15 cellular contexts compared by ENCODE assay signal in genomic region chr2:168427451-168427850, GRCh38. TPM values are rescaled to one million over a fixed set of nuclear protein-coding genes. Genes with fewer than 3 reads are reported as not detected.
A peak's percentile ranks its signal among the peaks of the same experiment; 100 is the strongest.
DNase-seq lines count a peak whose midpoint lies in the region; TF ChIP-seq lines count a peak whose summit lies in the region.
"Had no signal": no experiment of that assay in that cellular context is flagged by ENCODE, and none has a peak within 500 bp of the region (broad histone marks: within the 10 kb centered on the region; RNA-seq: fewer than 3 reads in every experiment).

No MANE protein-coding gene starts in this region.

- H3K4me1 Mint-ChIP-seq in activated T-helper 1 cell treated with anti-CD3 and anti-CD28 coated beads, Interleukin-12 subunit alpha, Interleukin-12 subunit beta, Interleukin-2, Interleukin-4 antibody, amounts not matched to agents 30 ng/mL and 10 ng/mL and 1 ng/mL, durations not matched to agents 14 hours and 24 hours and 36 hours (ENCODE audit: low read depth), result peaks cover 39% of the 10 kb centered on the region

- H3K36me3 Mint-ChIP-seq in activated T-helper 1 cell treated with anti-CD3 and anti-CD28 coated beads, Interleukin-12 subunit alpha, Interleukin-12 subunit beta, Interleukin-2, Interleukin-4 antibody, amounts not matched to agents 30 ng/mL and 10 ng/mL and 1 ng/mL, durations not matched to agents 14 hours and 24 hours and 36 hours (ENCODE audit: low read depth), result peaks cover 8% of the 10 kb centered on the region

- no peak overlapping the region for H3K4me3 ChIP-seq in choroid plexus epithelial cell (ENCODE audit: low read depth, low read length)
- H3K4me3 ChIP-seq: SK-N-MC had no signal

- H3K27me3 Mint-ChIP-seq in activated T-helper 1 cell treated with anti-CD3 and anti-CD28 coated beads, Interleukin-12 subunit alpha, Interleukin-12 subunit beta, Interleukin-2, Interleukin-4 antibody, amounts not matched to agents 30 ng/mL and 10 ng/mL and 1 ng/mL, durations not matched to agents 14 hours and 24 hours and 36 hours (ENCODE audit: insufficient read depth), result peaks cover 4% of the 10 kb centered on the region

- intact Hi-C loops in activated T-helper 1 cell treated with anti-CD3 and anti-CD28 coated beads, Interleukin-12 subunit alpha, Interleukin-12 subunit beta, Interleukin-2, Interleukin-4 antibody, amounts not matched to agents 30 ng/mL and 10 ng/mL and 1 ng/mL, durations not matched to agents 14 hours and 24 hours and 36 hours (cut with micrococcal nuclease), result no loop called here

- H3K9me3 Mint-ChIP-seq in activated T-helper 1 cell treated with anti-CD3 and anti-CD28 coated beads, Interleukin-12 subunit alpha, Interleukin-12 subunit beta, Interleukin-2, Interleukin-4 antibody, amounts not matched to agents 30 ng/mL and 10 ng/mL and 1 ng/mL, durations not matched to agents 14 hours and 24 hours and 36 hours, result peaks cover 12% of the 10 kb centered on the region

- no peak overlapping the region for H3K27ac Mint-ChIP-seq in activated T-helper 1 cell treated with anti-CD3 and anti-CD28 coated beads, Interleukin-12 subunit alpha, Interleukin-12 subunit beta, Interleukin-2, Interleukin-4 antibody, amounts not matched to agents 30 ng/mL and 10 ng/mL and 1 ng/mL, durations not matched to agents 14 hours and 24 hours and 36 hours

- peak; percentile 63 for DNase-seq in AG08395 (ENCODE audit: low spot score)
- peak; percentile 45 for DNase-seq in HS-5 (ENCODE audit: low read depth)
- DNase-seq in choroid plexus epithelial cell (ENCODE audit: low read depth), result peak; percentile 99
- DNase-seq in left kidney (ENCODE audit: low read depth, low spot score), result peak; percentile 58
- DNase-seq in activated T-helper 1 cell treated with anti-CD3 and anti-CD28 coated beads, Interleukin-12 subunit alpha, Interleukin-12 subunit beta, Interleukin-2, Interleukin-4 antibody, amounts not matched to agents 30 ng/mL and 10 ng/mL and 1 ng/mL, durations not matched to agents 14 hours and 24 hours and 36 hours (ENCODE audit: low spot score), result no peak
- no peak for DNase-seq in COLO829 (ENCODE audit: low spot score)
- no peak for DNase-seq in activated T-cell treated with anti-CD3 and anti-CD28 coated beads for 4 hours
- no peak for DNase-seq in DMS79 treated with DMSO at 0.1 percent for 48 hours (lab: John Stamatoyannopoulos, UW)
- DNase-seq: activated CD8-positive, alpha-beta memory T cell treated with anti-CD3 and anti-CD28 coated beads for 24 hours; caudate nucleus; DMS153; GOT3; NCI-H1105; stimulated activated CD4-positive, alpha-beta T cell treated with anti-CD3 and anti-CD28 coated beads, Interleukin-15, amount 100 ng/mL, for 24 hours had no signal

- H3K4me3 Mint-ChIP-seq in activated T-helper 1 cell treated with anti-CD3 and anti-CD28 coated beads, Interleukin-12 subunit alpha, Interleukin-12 subunit beta, Interleukin-2, Interleukin-4 antibody, amounts not matched to agents 30 ng/mL and 10 ng/mL and 1 ng/mL, durations not matched to agents 14 hours and 24 hours and 36 hours, result no peak overlapping the region

- TF ChIP-seq CTCF in choroid plexus epithelial cell (conservative IDR thresholded peaks at IDR 0.05; ENCODE audit: low read depth, low read length), result no peak

RNA-seq across cellular contexts. Expression of gene CERS6, which starts 28.6 kb away (rescaled TPM):
- 27.0 and 27.1 TPM in 2 replicates for total RNA-seq in activated T-helper 1 cell treated with anti-CD3 and anti-CD28 coated beads, Interleukin-12 subunit alpha, Interleukin-12 subunit beta, Interleukin-2, Interleukin-4 antibody, amounts not matched to agents 30 ng/mL and 10 ng/mL and 1 ng/mL, durations not matched to agents 14 hours and 24 hours and 36 hours

Comparison
In these comparisons a context has a peak if more than half of its experiments do, and no peak if none do; other contexts are left out.
1. DNase-seq: peak in AG08395 (single experiment), HS-5 (single experiment), choroid plexus epithelial cell (single experiment) and left kidney (single experiment); none in activated T-helper 1 cell treated with anti-CD3 and anti-CD28 coated beads, Interleukin-12 subunit alpha, Interleukin-12 subunit beta, Interleukin-2, Interleukin-4 antibody, amounts not matched to agents 30 ng/mL and 10 ng/mL and 1 ng/mL, durations not matched to agents 14 hours and 24 hours and 36 hours (single experiment), COLO829 (single experiment), activated T-cell treated with anti-CD3 and anti-CD28 coated beads for 4 hours (single experiment) and DMS79 treated with DMSO at 0.1 percent for 48 hours (single experiment).